In genomic region chr6:24893342-24893850, GRCh38 we compare ENCODE assay signal across 18 cellular contexts. TPM values are rescaled to one million over a fixed set of nuclear protein-coding genes. Genes with fewer than 3 reads are reported as not detected.
DNase-seq lines count a peak whose midpoint lies in the region; ATAC-seq and TF ChIP-seq lines count a peak whose summit lies in the region.
"Had no signal": no experiment of that assay in that cellular context is flagged by ENCODE, and none has a peak within 500 bp of the region (broad histone marks: within the 10 kb centered on the region; RNA-seq: fewer than 3 reads in every experiment).

No MANE protein-coding gene starts in this region.

- no peaks in the 10 kb centered on the region for H3K36me3 ChIP-seq in OCI-LY7 (ENCODE audit: insufficient read depth, low read length)
- peaks cover 27% of the 10 kb centered on the region for H3K36me3 ChIP-seq in effector memory CD4-positive, alpha-beta T cell (ENCODE audit: control insufficient read depth, insufficient read depth, low read length)
- H3K36me3 ChIP-seq: thyroid gland had no signal

- H3K4me1 Mint-ChIP-seq in activated T-cell treated with anti-CD3 and anti-CD28 coated beads, Interleukin-2, amount 50 U/mL, for 72 hours (ENCODE audit: low read depth) = peaks cover 82% of the 10 kb centered on the region
- H3K4me1 Mint-ChIP-seq in stimulated activated naive CD8-positive, alpha-beta T cell treated with anti-CD3 and anti-CD28 coated beads, Interleukin-15, Interleukin-2, amounts not matched to agents 100 ng/mL and 50 ng/mL, for 24 hours (ENCODE audit: low read depth) = peaks cover 90% of the 10 kb centered on the region

- H3K4me2 ChIP-seq in OCI-LY7 (ENCODE audit: low read length) = peak overlapping the region; percentile 6

- CTCF ChIA-PET in OCI-LY7 (lab: Charles Lee; ENCODE audit: unreplicated experiment) = no interaction called here

- no peaks in the 10 kb centered on the region for H3K9me3 Mint-ChIP-seq in activated T-cell treated with anti-CD3 and anti-CD28 coated beads, Interleukin-2, amount 50 U/mL, for 72 hours
- no peaks in the 10 kb centered on the region for H3K9me3 Mint-ChIP-seq in stimulated activated naive CD8-positive, alpha-beta T cell treated with anti-CD3 and anti-CD28 coated beads, Interleukin-15, Interleukin-2, amounts not matched to agents 100 ng/mL and 50 ng/mL, for 24 hours
- H3K9me3 Mint-ChIP-seq: neural crest cell; T-helper 2 cell treated with Interferon-gamma antibody and Interleukin-4, amounts not matched to agents 5 μg/mL and 100 μg/mL, for 36 hours had no signal

- H3K36me3 Mint-ChIP-seq in activated T-cell treated with anti-CD3 and anti-CD28 coated beads, Interleukin-2, amount 50 U/mL, for 72 hours (ENCODE audit: insufficient read depth in 2 of 2) = no peaks in the 10 kb centered on the region
- peaks cover 7% of the 10 kb centered on the region for H3K36me3 Mint-ChIP-seq in stimulated activated naive CD8-positive, alpha-beta T cell treated with anti-CD3 and anti-CD28 coated beads, Interleukin-15, Interleukin-2, amounts not matched to agents 100 ng/mL and 50 ng/mL, for 24 hours (ENCODE audit: low read depth)

- H3K9me3 ChIP-seq in OCI-LY7 (ENCODE audit: low read length) = no peaks in the 10 kb centered on the region
- no peaks in the 10 kb centered on the region for H3K9me3 ChIP-seq in effector memory CD4-positive, alpha-beta T cell (ENCODE audit: control insufficient read depth, low read length)
- H3K9me3 ChIP-seq: thyroid gland had no signal

- no peak for TF ChIP-seq CTCF in OCI-LY7 (conservative IDR thresholded peaks at IDR 0.05; ENCODE audit: low read length)

- intact Hi-C loops in OCI-LY7 (cut with micrococcal nuclease; ENCODE audit: unreplicated experiment) = no loop called here
- intact Hi-C loops in Right ventricle myocardium inferior (cut with DNase I) = no loop called here

- peaks cover 67% of the 10 kb centered on the region for H3K4me1 ChIP-seq in OCI-LY7 (ENCODE audit: insufficient read depth, low read length, poor library complexity, severe bottlenecking)
- H3K4me1 ChIP-seq in effector memory CD4-positive, alpha-beta T cell (ENCODE audit: control insufficient read depth, insufficient read depth, low read length, poor library complexity, severe bottlenecking) = peaks cover 48% of the 10 kb centered on the region
- H3K4me1 ChIP-seq: thyroid gland had no signal

- H3K4me3 Mint-ChIP-seq in activated T-cell treated with anti-CD3 and anti-CD28 coated beads, Interleukin-2, amount 50 U/mL, for 72 hours = peak overlapping the region in 1 of 2 donors; percentile 12
- H3K4me3 Mint-ChIP-seq in stimulated activated naive CD8-positive, alpha-beta T cell treated with anti-CD3 and anti-CD28 coated beads, Interleukin-15, Interleukin-2, amounts not matched to agents 100 ng/mL and 50 ng/mL, for 24 hours = peak overlapping the region; percentile 35
- H3K4me3 Mint-ChIP-seq: neural crest cell; T-helper 2 cell treated with Interferon-gamma antibody and Interleukin-4, amounts not matched to agents 5 μg/mL and 100 μg/mL, for 36 hours had no signal

- POLR2A ChIA-PET in OCI-LY7 (lab: Charles Lee) = interaction anchor here (0.6 to 1.0 kb wide), 2 partner anchors 16 to 78 kb away, joined by 3 read pairs; no protein-coding TSS in a partner anchor

- no peaks in the 10 kb centered on the region for H3K27me3 ChIP-seq in effector memory CD4-positive, alpha-beta T cell (replicated peaks; ENCODE audit: control insufficient read depth, insufficient read depth, low read length, poor library complexity, severe bottlenecking)
- H3K27me3 ChIP-seq: thyroid gland had no signal

- H3K79me2 ChIP-seq in OCI-LY7 (ENCODE audit: insufficient read depth, low read depth, low read length) = peaks cover 38% of the 10 kb centered on the region; the same call in 1 of the 2 replicates

- H4K20me1 ChIP-seq in OCI-LY7 (ENCODE audit: insufficient read depth, low read length) = no peaks in the 10 kb centered on the region

- no peak for ATAC-seq in activated T-cell treated with anti-CD3 and anti-CD28 coated beads, Interleukin-2, amount 50 U/mL, for 72 hours (replicated peaks in 1 of 2)
- no peak for ATAC-seq in Right ventricle myocardium inferior
- no peak for ATAC-seq in HG03378 (IDR thresholded peaks at IDR 0.05; ENCODE audit: unreplicated experiment)
- ATAC-seq: left colon had no signal

- H3K27me3 Mint-ChIP-seq in activated T-cell treated with anti-CD3 and anti-CD28 coated beads, Interleukin-2, amount 50 U/mL, for 72 hours (ENCODE audit: low read depth) = no peaks in the 10 kb centered on the region
- no peaks in the 10 kb centered on the region for H3K27me3 Mint-ChIP-seq in stimulated activated naive CD8-positive, alpha-beta T cell treated with anti-CD3 and anti-CD28 coated beads, Interleukin-15, Interleukin-2, amounts not matched to agents 100 ng/mL and 50 ng/mL, for 24 hours
- H3K27me3 Mint-ChIP-seq: progenitor cell of endocrine pancreas had no signal

- H2AFZ ChIP-seq in OCI-LY7 (ENCODE audit: low read length) = no peak overlapping the region

- H3K27ac ChIP-seq in OCI-LY7 (ENCODE audit: low read depth, low read length, poor library complexity, severe bottlenecking) = peak overlapping the region; percentile 83
- peak overlapping the region; percentile 41 for H3K27ac ChIP-seq in effector memory CD4-positive, alpha-beta T cell (ENCODE audit: insufficient read depth, low read length, poor library complexity, severe bottlenecking)
- H3K27ac ChIP-seq: thyroid gland had no signal

- H3K4me3 ChIP-seq in OCI-LY7 (ENCODE audit: low read depth, low read length, poor library complexity, severe bottlenecking) = no peak overlapping the region
- H3K4me3 ChIP-seq in effector memory CD4-positive, alpha-beta T cell (ENCODE audit: insufficient read depth, low read depth, low read length, poor library complexity, severe bottlenecking) = no peak overlapping the region
- H3K4me3 ChIP-seq: thyroid gland had no signal

- no peak for DNase-seq in activated T-cell treated with anti-CD3 and anti-CD28 coated beads, Interleukin-2, amount 50 U/mL, for 72 hours
- DNase-seq in activated T-cell treated with anti-CD3 and anti-CD28 coated beads for 4 hours (no peak), OCI-LY7 (ENCODE audit: low spot score) (no peak), superior temporal gyrus (ENCODE audit: extremely low spot score) (no peak), Right ventricle myocardium inferior (ENCODE audit: missing footprints) (no peak)
- DNase-seq in effector memory CD4-positive, alpha-beta T cell = no peak
- DNase-seq: DMS79 treated with DMSO at 0.1 percent for 48 hours, GOT3, left colon, NCI-H2171 treated with DMSO at 0.1 percent for 48 hours, NCI-H526 treated with DMSO at 0.1 percent for 48 hours, SIG-M5, thyroid gland had no signal

- H3K9me2 ChIP-seq in OCI-LY7 (ENCODE audit: insufficient read depth, low read length) = no peaks in the 10 kb centered on the region

- no TSS peak for BruUV-seq in OCI-LY7 (replicated peaks; lab: Mats Ljungman, UMichigan)

- peak overlapping the region; percentile 84 for H3K27ac Mint-ChIP-seq in activated T-cell treated with anti-CD3 and anti-CD28 coated beads, Interleukin-2, amount 50 U/mL, for 72 hours
- peak overlapping the region; percentile 82 for H3K27ac Mint-ChIP-seq in stimulated activated naive CD8-positive, alpha-beta T cell treated with anti-CD3 and anti-CD28 coated beads, Interleukin-15, Interleukin-2, amounts not matched to agents 100 ng/mL and 50 ng/mL, for 24 hours
- H3K27ac Mint-ChIP-seq: progenitor cell of endocrine pancreas; T-helper 2 cell treated with Interferon-gamma antibody and Interleukin-4, amounts not matched to agents 5 μg/mL and 100 μg/mL, for 36 hours had no signal

RNA-seq across cellular contexts. Expression of gene RIPOR2, which starts 42.4 kb away (rescaled TPM):
- total RNA-seq in activated T-cell treated with anti-CD3 and anti-CD28 coated beads, Interleukin-2, amount 50 U/mL, for 72 hours = 10 to 100 TPM; 67.0 to 69.7 TPM
- total RNA-seq in OCI-LY7 (2014; rRNA removed; shearing (Covaris generic)) = 18.0 and 18.7 TPM in 2 replicates
- 28.5 and 28.9 TPM in 2 replicates for total RNA-seq in OCI-LY7 (2022)
- 2.6 TPM for total RNA-seq in Right ventricle myocardium inferior
